8 cellular contexts compared by ENCODE assay signal in the genomic region with DNA sequence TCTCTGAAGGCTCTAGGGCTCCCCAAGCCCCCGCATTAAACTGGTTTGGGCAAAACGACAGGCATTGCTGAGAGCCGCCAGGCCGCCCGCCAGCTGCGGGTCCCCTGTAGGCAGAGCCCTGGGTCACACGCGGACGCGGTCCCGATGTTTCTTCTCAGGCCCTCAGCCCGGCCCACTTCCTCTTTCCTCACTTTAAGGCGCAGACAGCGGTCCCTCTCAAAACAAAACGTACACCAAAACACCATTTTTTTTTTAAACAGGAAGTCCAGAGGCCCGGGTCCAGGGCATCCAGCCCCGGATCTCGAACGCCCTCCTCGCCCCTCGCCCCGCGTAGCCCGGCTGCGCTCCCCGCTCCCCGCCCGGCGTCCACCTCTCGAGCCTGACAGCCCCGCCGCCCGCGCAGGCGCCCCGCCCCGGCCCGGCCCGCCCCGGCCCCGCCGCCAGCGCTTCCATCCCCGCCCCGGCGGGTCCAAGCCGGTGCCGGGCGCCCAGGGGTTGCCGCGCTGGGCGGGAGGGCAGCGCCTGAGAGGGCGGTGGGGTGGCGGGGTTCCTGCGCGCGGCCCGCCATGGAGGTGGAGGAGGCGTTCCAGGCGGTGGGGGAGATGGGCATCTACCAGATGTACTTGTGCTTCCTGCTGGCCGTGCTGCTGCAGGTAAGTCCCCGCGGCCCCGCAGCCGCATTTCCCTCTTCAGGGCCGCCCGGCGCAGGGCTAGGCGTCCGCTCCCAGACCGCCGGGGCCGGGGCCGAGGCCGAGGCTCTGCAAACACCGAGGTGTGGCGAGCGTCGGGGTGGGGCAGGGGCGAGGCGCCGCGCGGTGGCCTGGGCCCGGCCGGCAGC. TPM values are rescaled to one million over a fixed set of nuclear protein-coding genes. Genes with fewer than 3 reads are reported as not detected.
A peak's percentile ranks its signal among the peaks of the same experiment; 100 is the strongest.
DNase-seq lines count a peak whose midpoint lies in the region; ATAC-seq and TF ChIP-seq lines count a peak whose summit lies in the region.

TSS of gene SLC22A15 (plus strand) at position 452 of the 838 bp plus-strand sequence. CDS start at position 567, 115 bp downstream.

- H3K79me2 ChIP-seq in OCI-LY1 (ENCODE audit: insufficient read depth, low read length) (no peaks in the 10 kb centered on the region), neural progenitor cell (ENCODE audit: low read depth) (no peaks in the 10 kb centered on the region)

- no peaks in the 10 kb centered on the region for H3K27me3 Mint-ChIP-seq in CD14-positive monocyte (ENCODE audit: low read depth in 3 of 3)
- H3K27me3 Mint-ChIP-seq in activated naive CD4-positive, alpha-beta T cell treated with anti-CD3 and anti-CD28 coated beads, Interleukin-2, amount 10 ng/mL, durations not matched to agents 7 days and 5 days: peaks cover 55% of the 10 kb centered on the region
- peaks cover 21% of the 10 kb centered on the region for H3K27me3 Mint-ChIP-seq in neural progenitor cell (ENCODE audit: insufficient read depth, low read depth)

- CTCF ChIA-PET in activated naive CD4-positive, alpha-beta T cell treated with anti-CD3 and anti-CD28 coated beads, Interleukin-2, amount 10 ng/mL, durations not matched to agents 7 days and 5 days (lab: Charles Lee): no interaction called here

- peak within 1 kb of the TSS; percentile 47 for H3K4me3 ChIP-seq in OCI-LY1 (ENCODE audit: low read depth, low read length, poor library complexity, severe bottlenecking)
- H3K4me3 ChIP-seq in neural progenitor cell: peak within 1 kb of the TSS; percentile 70
- peak within 1 kb of the TSS; percentile 47 to 48 for H3K4me3 ChIP-seq in uterus

- H3K27me3 ChIP-seq in OCI-LY1 (ENCODE audit: insufficient read depth, low read length): no peaks in the 10 kb centered on the region
- H3K27me3 ChIP-seq in neural progenitor cell: peaks cover 34% of the 10 kb centered on the region
- no peaks in the 10 kb centered on the region for H3K27me3 ChIP-seq in uterus

- TF ChIP-seq POLR2A in uterus (IDR thresholded peaks at IDR 0.05): no peak

- no peaks in the 10 kb centered on the region for H3K36me3 Mint-ChIP-seq in CD14-positive monocyte
- H3K36me3 Mint-ChIP-seq in activated naive CD4-positive, alpha-beta T cell treated with anti-CD3 and anti-CD28 coated beads, Interleukin-2, amount 10 ng/mL, durations not matched to agents 7 days and 5 days: no peaks in the 10 kb centered on the region
- no peaks in the 10 kb centered on the region for H3K36me3 Mint-ChIP-seq in neural progenitor cell

- H3K9me3 Mint-ChIP-seq in CD14-positive monocyte: no peaks in the 10 kb centered on the region
- no peaks in the 10 kb centered on the region for H3K9me3 Mint-ChIP-seq in activated naive CD4-positive, alpha-beta T cell treated with anti-CD3 and anti-CD28 coated beads, Interleukin-2, amount 10 ng/mL, durations not matched to agents 7 days and 5 days
- no peaks in the 10 kb centered on the region for H3K9me3 Mint-ChIP-seq in neural progenitor cell

- no peaks in the 10 kb centered on the region for H3K9me3 ChIP-seq in OCI-LY1 (ENCODE audit: low read length)
- no peaks in the 10 kb centered on the region for H3K9me3 ChIP-seq in neural progenitor cell (ENCODE audit: low read depth)
- no peaks in the 10 kb centered on the region for H3K9me3 ChIP-seq in uterus

- H3K4me2 ChIP-seq in OCI-LY1 (ENCODE audit: low read length): peak within 1 kb of the TSS; percentile 66
- H3K4me2 ChIP-seq in neural progenitor cell: peak within 1 kb of the TSS; percentile 80

- H3K27ac Mint-ChIP-seq in CD14-positive monocyte: peak within 1 kb of the TSS; percentile 94 to 98 (median 96)
- no peak within 1 kb of the TSS for H3K27ac Mint-ChIP-seq in activated naive CD4-positive, alpha-beta T cell treated with anti-CD3 and anti-CD28 coated beads, Interleukin-2, amount 10 ng/mL, durations not matched to agents 7 days and 5 days
- peak within 1 kb of the TSS; percentile 36 for H3K27ac Mint-ChIP-seq in neural progenitor cell

- ATAC-seq in GM19025 (IDR thresholded peaks at IDR 0.05; ENCODE audit: low read depth, unreplicated experiment) (peak; percentile 83), HG03108 (IDR thresholded peaks at IDR 0.05; ENCODE audit: unreplicated experiment) (peak; percentile 84)

- H3F3A ChIP-seq in OCI-LY1 (ENCODE audit: insufficient read depth, low read length) (no peaks in the 10 kb centered on the region), neural progenitor cell (ENCODE audit: low read depth) (peaks cover 28% of the 10 kb centered on the region)

- no peaks in the 10 kb centered on the region for H3K9me2 ChIP-seq in OCI-LY1 (ENCODE audit: low read depth, low read length)

- intact Hi-C loops in CD14-positive monocyte (cut with micrococcal nuclease): loop anchor here (5.0 kb wide), 2 partner anchors 144 to 149 kb away; no protein-coding TSS in a partner anchor
- intact Hi-C loops in uterus (cut with DNase I; ENCODE audit: low total_unique reads): no loop called here

- H3K4me1 ChIP-seq in OCI-LY1 (ENCODE audit: insufficient read depth, low read length, severe bottlenecking) (no peaks in the 10 kb centered on the region), neural progenitor cell (no peaks in the 10 kb centered on the region), uterus (no peaks in the 10 kb centered on the region)

- H4K20me1 ChIP-seq in OCI-LY1 (ENCODE audit: insufficient read depth, low read length): no peaks in the 10 kb centered on the region
- peaks cover 3% of the 10 kb centered on the region for H4K20me1 ChIP-seq in neural progenitor cell (ENCODE audit: low read depth)

- peak within 1 kb of the TSS; percentile 90 to 92 for H3K4me3 Mint-ChIP-seq in CD14-positive monocyte
- H3K4me3 Mint-ChIP-seq in activated naive CD4-positive, alpha-beta T cell treated with anti-CD3 and anti-CD28 coated beads, Interleukin-2, amount 10 ng/mL, durations not matched to agents 7 days and 5 days: peak within 1 kb of the TSS; percentile 82
- H3K4me3 Mint-ChIP-seq in neural progenitor cell: peak within 1 kb of the TSS; percentile 91

- H3K36me3 ChIP-seq in OCI-LY1 (ENCODE audit: insufficient read depth, low read length) (no peaks in the 10 kb centered on the region), neural progenitor cell (no peaks in the 10 kb centered on the region), uterus (no peaks in the 10 kb centered on the region)

- DNase-seq in CD14-positive monocyte (ENCODE audit: low spot score): peak; percentile 89
- DNase-seq in activated naive CD4-positive, alpha-beta T cell treated with anti-CD3 and anti-CD28 coated beads, Interleukin-2, amount 10 ng/mL, durations not matched to agents 7 days and 5 days: peak; percentile 62
- peak; percentile 68 for DNase-seq in germinal center (ENCODE audit: low spot score)
- peak; percentile 77 for DNase-seq in neural progenitor cell (ENCODE audit: low spot score)
- peak in 1 of 2 donors; percentile 29 for DNase-seq in uterus

- no peak within 1 kb of the TSS for H3K27ac ChIP-seq in OCI-LY1 (ENCODE audit: low read depth, low read length, poor library complexity, severe bottlenecking)
- no peak within 1 kb of the TSS for H3K27ac ChIP-seq in neural progenitor cell
- peak within 1 kb of the TSS; percentile 39 to 49 for H3K27ac ChIP-seq in uterus

- H3K9ac ChIP-seq in OCI-LY1 (ENCODE audit: low read length) (no peak within 1 kb of the TSS; the same call in 1 of the 2 replicates), neural progenitor cell (no peak within 1 kb of the TSS)

- no peak for TF ChIP-seq CTCF in CD14-positive monocyte (IDR thresholded peaks at IDR 0.05)
- TF ChIP-seq CTCF in OCI-LY1 (IDR thresholded peaks at IDR 0.05; ENCODE audit: low read length): no peak
- no peak for TF ChIP-seq CTCF in neural progenitor cell (IDR thresholded peaks at IDR 0.05)
- TF ChIP-seq CTCF in uterus (IDR thresholded peaks at IDR 0.05): no peak

- H2AFZ ChIP-seq in OCI-LY1 (ENCODE audit: low read length): no peak within 1 kb of the TSS
- peak within 1 kb of the TSS; percentile 98 for H2AFZ ChIP-seq in neural progenitor cell (replicated peaks)

- H3K4me1 Mint-ChIP-seq in CD14-positive monocyte (peaks cover 48% of the 10 kb centered on the region), neural progenitor cell (peaks cover 7% of the 10 kb centered on the region)
- H3K4me1 Mint-ChIP-seq in activated naive CD4-positive, alpha-beta T cell treated with anti-CD3 and anti-CD28 coated beads, Interleukin-2, amount 10 ng/mL, durations not matched to agents 7 days and 5 days: peaks cover 13% of the 10 kb centered on the region

RNA-seq across cellular contexts. Expression of gene SLC22A15, which starts in this region (rescaled TPM):
- 1 to 10 TPM; 3.2 to 4.5 TPM for polyA plus RNA-seq in CD14-positive monocyte
- total RNA-seq in neural progenitor cell (ENCODE audit: low replicate concordance): 0.62 and 1.9 TPM in 2 replicates
- total RNA-seq in uterus: 1 to 10 TPM in 3 of 4 donors, not detected in 1; 2.0 to 7.8 (median 3.8) TPM

Comparison
In these comparisons a context has a peak if more than half of its experiments do, and no peak if none do; other contexts are left out.
1. H3K27ac ChIP-seq: peak in uterus (2 of 2); none in OCI-LY1 (single experiment) and neural progenitor cell (single experiment).
2. Peak in every context shown above with its lines, with median percentiles within 50 percentile points of each other: H3K4me3 Mint-ChIP-seq and H3K4me3 ChIP-seq.